In genomic region chr10:59376817-59377340, GRCh38 we compare ENCODE assay signal across 29 cellular contexts. TPM values are rescaled to one million over a fixed set of nuclear protein-coding genes. Genes with fewer than 3 reads are reported as not detected.
"Had no signal": no experiment of that assay in that cellular context is flagged by ENCODE, and none has a peak within 500 bp of the region (broad histone marks: within the 10 kb centered on the region; RNA-seq: fewer than 3 reads in every experiment).

No MANE protein-coding gene starts in this region.

- H3K36me3 ChIP-seq: adrenal gland, breast epithelium, Peyer's patch, SJCRH30 had no signal

- H3K4me2 ChIP-seq: SK-N-SH had no signal

- H3K27ac Mint-ChIP-seq: activated CD8-positive, alpha-beta T cell treated with anti-CD3 and anti-CD28 coated beads for 36 hours; activated naive CD8-positive, alpha-beta T cell treated with anti-CD3 and anti-CD28 coated beads, Interleukin-2, amount 10 ng/mL, durations not matched to agents 7 days and 5 days; activated T-cell treated with anti-CD3 and anti-CD28 coated beads, Interleukin-2, amount 50 U/mL, for 72 hours; activated T-helper 2 cell treated with anti-CD3 and anti-CD28 coated beads, Interferon-gamma antibody, Interleukin-2, Interleukin-4, amounts not matched to agents 10 μg/mL and 5 μg/mL and 100 μg/mL, durations not matched to agents 14 hours and 24 hours and 36 hours had no signal

- H3K4me1 Mint-ChIP-seq: activated naive CD8-positive, alpha-beta T cell treated with anti-CD3 and anti-CD28 coated beads, Interleukin-2, amount 10 ng/mL, durations not matched to agents 7 days and 5 days had no signal

- H3K4me3 Mint-ChIP-seq: activated CD8-positive, alpha-beta T cell treated with anti-CD3 and anti-CD28 coated beads for 36 hours; activated naive CD8-positive, alpha-beta T cell treated with anti-CD3 and anti-CD28 coated beads, Interleukin-2, amount 10 ng/mL, durations not matched to agents 7 days and 5 days; activated T-cell treated with anti-CD3 and anti-CD28 coated beads, Interleukin-2, amount 50 U/mL, for 72 hours had no signal

- H3K4me3 ChIP-seq: adrenal gland, breast epithelium, Peyer's patch, SJCRH30 had no signal

- H3K4me1 ChIP-seq: breast epithelium, Peyer's patch, SJCRH30 had no signal

- DNase-seq: activated CD4-positive, alpha-beta T cell treated with anti-CD3 and anti-CD28 coated beads for 4 hours; activated CD8-positive, alpha-beta memory T cell treated with anti-CD3 and anti-CD28 coated beads, Interleukin-2, amount 50 U/mL, for 4 hours; activated CD8-positive, alpha-beta T cell treated with anti-CD3 and anti-CD28 coated beads for 36 hours; activated naive CD4-positive, alpha-beta T cell treated with anti-CD3 and anti-CD28 coated beads, Interleukin-2, amount 50 U/mL, for 16 hours; activated naive CD8-positive, alpha-beta T cell treated with anti-CD3 and anti-CD28 coated beads, Interleukin-2, amount 10 ng/mL, durations not matched to agents 7 days and 5 days; activated T-cell treated with anti-CD3 and anti-CD28 coated beads, Interleukin-2, amount 50 U/mL, for 72 hours; adrenal gland; anterior cingulate cortex; central memory CD4-positive, alpha-beta T cell; NCI-H1092; NCI-H1417; NCI-H1694; NCI-H2029; NCI-H2107; NCI-H2171 treated with DMSO at 0.1 percent for 48 hours; NCI-H226; NCI-H526; NK-92 treated with Interleukin-12 subunit alpha and Interleukin-12 subunit beta, amount 100 ng/mL, for 24 hours; OCI-M1; Peyer's patch; Right ventricle myocardium superior; SJCRH30; SK-N-SH; T-helper 1 cell had no signal

- ATAC-seq: activated CD4-positive, CD25-positive, alpha-beta regulatory T cell treated with anti-CD3 and anti-CD28 coated beads, Interleukin-2, amount 50 U/mL, for 24 hours; activated CD8-positive, alpha-beta T cell treated with anti-CD3 and anti-CD28 coated beads for 36 hours; activated T-cell treated with anti-CD3 and anti-CD28 coated beads, Interleukin-2, amount 50 U/mL, for 72 hours had no signal

- H3K9ac ChIP-seq: SK-N-SH had no signal

- H3K36me3 Mint-ChIP-seq: activated naive CD8-positive, alpha-beta T cell treated with anti-CD3 and anti-CD28 coated beads, Interleukin-2, amount 10 ng/mL, durations not matched to agents 7 days and 5 days had no signal

- H3K9me3 Mint-ChIP-seq: activated CD8-positive, alpha-beta T cell treated with anti-CD3 and anti-CD28 coated beads for 36 hours; activated naive CD8-positive, alpha-beta T cell treated with anti-CD3 and anti-CD28 coated beads, Interleukin-2, amount 10 ng/mL, durations not matched to agents 7 days and 5 days; activated T-cell treated with anti-CD3 and anti-CD28 coated beads, Interleukin-2, amount 50 U/mL, for 72 hours; activated T-helper 2 cell treated with anti-CD3 and anti-CD28 coated beads, Interferon-gamma antibody, Interleukin-2, Interleukin-4, amounts not matched to agents 10 μg/mL and 5 μg/mL and 100 μg/mL, durations not matched to agents 14 hours and 24 hours and 36 hours had no signal

- H3K27me3 ChIP-seq: adrenal gland, breast epithelium, Peyer's patch, SJCRH30 had no signal

- H3K27ac ChIP-seq: adrenal gland, breast epithelium, Peyer's patch, RWPE1, SJCRH30 had no signal

- H3K27me3 Mint-ChIP-seq: activated CD8-positive, alpha-beta T cell treated with anti-CD3 and anti-CD28 coated beads for 36 hours; activated naive CD8-positive, alpha-beta T cell treated with anti-CD3 and anti-CD28 coated beads, Interleukin-2, amount 10 ng/mL, durations not matched to agents 7 days and 5 days had no signal

- H3K9me3 ChIP-seq: adrenal gland, breast epithelium, Peyer's patch, SJCRH30, SK-N-SH had no signal

RNA-seq across cellular contexts. Expression of gene FAM13C, which starts 14.5 kb away (rescaled TPM):
- total RNA-seq: activated CD8-positive, alpha-beta T cell treated with anti-CD3 and anti-CD28 coated beads for 36 hours; activated naive CD8-positive, alpha-beta T cell treated with anti-CD3 and anti-CD28 coated beads, Interleukin-2, amount 10 ng/mL, durations not matched to agents 7 days and 5 days; activated T-cell treated with anti-CD3 and anti-CD28 coated beads, Interleukin-2, amount 50 U/mL, for 72 hours; activated T-helper 2 cell treated with anti-CD3 and anti-CD28 coated beads, Interferon-gamma antibody, Interleukin-2, Interleukin-4, amounts not matched to agents 10 μg/mL and 5 μg/mL and 100 μg/mL, durations not matched to agents 14 hours and 24 hours and 36 hours; T-helper 2 cell treated with Interferon-gamma antibody and Interleukin-4, amounts not matched to agents 100 ng/mL and 5 ng/mL, for 36 hours had no signal
